15 cellular contexts compared by ENCODE assay signal in the genomic region with DNA sequence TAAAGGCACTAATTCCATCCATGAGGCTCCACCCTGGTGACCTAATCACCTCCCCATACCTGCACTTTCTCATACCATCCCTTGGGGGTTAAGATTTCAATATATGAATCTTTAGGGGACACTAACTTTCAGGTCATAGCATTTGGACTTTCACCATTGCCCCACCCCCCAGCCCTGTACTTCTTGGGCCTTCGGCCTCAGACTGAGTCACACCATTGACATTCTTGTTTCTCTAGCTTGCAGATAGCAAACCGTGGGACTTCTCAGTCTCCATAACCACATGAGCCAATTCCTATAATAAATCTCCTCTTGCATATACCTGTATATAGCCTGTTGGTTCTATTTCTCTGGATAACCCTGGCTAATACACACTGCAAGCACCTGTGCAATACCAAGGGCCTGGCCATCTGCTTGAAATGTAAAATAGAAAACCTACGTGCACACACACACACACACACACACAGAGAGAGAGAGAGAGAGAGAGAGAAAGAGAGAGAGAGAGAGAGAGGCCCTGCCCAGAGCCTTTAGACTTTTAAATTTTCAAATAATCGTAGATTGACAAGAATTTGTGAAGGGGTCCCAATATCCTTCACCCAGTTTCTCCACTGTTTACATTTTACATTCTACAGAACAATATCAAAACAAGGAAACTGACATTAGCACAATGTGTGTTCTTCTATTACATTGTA. TPM values are rescaled to one million over a fixed set of nuclear protein-coding genes. Genes with fewer than 3 reads are reported as not detected.
DNase-seq lines count a peak whose midpoint lies in the region; ATAC-seq and TF ChIP-seq lines count a peak whose summit lies in the region.
"Had no signal": no experiment of that assay in that cellular context is flagged by ENCODE, and none has a peak within 500 bp of the region (broad histone marks: within the 10 kb centered on the region; RNA-seq: fewer than 3 reads in every experiment).

No MANE protein-coding gene starts in this region.

- intact Hi-C loops in Calu3 (cut with micrococcal nuclease; ENCODE audit: unreplicated experiment), result no loop called here

- H3K9me3 Mint-ChIP-seq in Calu3 (ENCODE audit: low read depth, unreplicated experiment), result peaks cover 2% of the 10 kb centered on the region

- peak overlapping the region; percentile 13 for H3K27ac ChIP-seq in epithelial cell of prostate
- H3K27ac ChIP-seq: sigmoid colon had no signal

- DNase-seq in Calu3 (no peak), NCI-H226 (peak; percentile 76), epithelial cell of prostate (ENCODE audit: low read depth, low spot score) (peak; percentile 44), non-pigmented ciliary epithelial cell (ENCODE audit: low read depth) (peak; percentile 75), NCI-H1048 (lab: John Stamatoyannopoulos, UW) (no peak), NCI-H2171 (lab: John Stamatoyannopoulos, UW) (no peak)
- DNase-seq: activated CD4-positive, alpha-beta T cell treated with anti-CD3 and anti-CD28 coated beads for 36 hours; activated effector memory CD4-positive, alpha-beta T cell treated with Interleukin-2 at 50 U/mL for 16 hours; caudate nucleus; NCI-H2081; sigmoid colon; T-helper 1 cell had no signal

- peaks cover 29% of the 10 kb centered on the region for H3K4me1 Mint-ChIP-seq in Calu3 (ENCODE audit: low read depth, unreplicated experiment)

- no peak overlapping the region for H3K4me3 Mint-ChIP-seq in Calu3 (ENCODE audit: low read depth, unreplicated experiment)
- H3K4me3 Mint-ChIP-seq: activated CD4-positive, alpha-beta T cell treated with anti-CD3 and anti-CD28 coated beads for 36 hours had no signal

- BruUV-seq in Calu3 (replicated peaks; lab: Mats Ljungman, UMichigan), result no TSS peak

- peaks cover 21% of the 10 kb centered on the region for H3K27me3 Mint-ChIP-seq in Calu3 (ENCODE audit: unreplicated experiment)

- H3K27ac Mint-ChIP-seq in Calu3 (ENCODE audit: unreplicated experiment), result peak overlapping the region; percentile 41
- H3K27ac Mint-ChIP-seq: activated CD4-positive, alpha-beta T cell treated with anti-CD3 and anti-CD28 coated beads for 36 hours had no signal

- no peak for TF ChIP-seq CTCF in Calu3 (IDR thresholded peaks at IDR 0.05; ENCODE audit: unreplicated experiment)

- no peak for ATAC-seq in GM21737 (IDR thresholded peaks at IDR 0.05; ENCODE audit: unreplicated experiment)
- ATAC-seq in GM19023 (IDR thresholded peaks at IDR 0.05; ENCODE audit: unreplicated experiment), result no peak
- ATAC-seq: activated CD4-positive, alpha-beta T cell treated with anti-CD3 and anti-CD28 coated beads for 36 hours had no signal

- CTCF ChIA-PET in Calu3 (lab: Charles Lee), result no interaction called here

- H3K36me3 Mint-ChIP-seq in Calu3 (ENCODE audit: insufficient read depth, unreplicated experiment), result peaks cover 6% of the 10 kb centered on the region

RNA-seq across cellular contexts. Expression of gene ANXA8, which starts 25.3 kb away (rescaled TPM):
- 0.69 and 1.1 TPM in 2 replicates for total RNA-seq in Calu3 (2022)
- total RNA-seq: activated CD4-positive, alpha-beta T cell treated with anti-CD3 and anti-CD28 coated beads for 36 hours; temporal lobe had no signal

RNA-seq across cellular contexts. Expression of gene FAM25G, which starts 32.9 kb away (rescaled TPM):
- total RNA-seq in Calu3 (2022), result not detected in 2 replicates
- total RNA-seq: activated CD4-positive, alpha-beta T cell treated with anti-CD3 and anti-CD28 coated beads for 36 hours; sigmoid colon; temporal lobe had no signal

Comparison
In these comparisons a context has a peak if more than half of its experiments do, and no peak if none do; other contexts are left out.
1. DNase-seq: peak in NCI-H226 (single experiment), epithelial cell of prostate (single experiment) and non-pigmented ciliary epithelial cell (single experiment); none in Calu3 (single experiment), NCI-H1048 (single experiment) and NCI-H2171 (single experiment).